Comparison of ENCODE assay signal across 1 cellular context in genomic region chr14:69580009-69580577, GRCh38.
TF ChIP-seq lines count a peak whose summit lies in the region.

No MANE protein-coding gene starts in this region.

TF ChIP-seq in HepG2, 621 proteins besides CTCF, POLR2A, EP300 and RAD21 (continued from another document and continues in another):
- TF ChIP-seq EHMT2 (IDR thresholded peaks at IDR 0.05; ENCODE audit: borderline replicate concordance, low read depth, low read length) (peak; percentile 35; the same call in 1 of the 2 replicates), ATF7 (IDR thresholded peaks at IDR 0.05) (peak; percentile 72), ATF7 (CRISPR knock-in tag; IDR thresholded peaks at IDR 0.05) (no peak), ZNF761 (CRISPR knock-in tag; conservative IDR thresholded peaks at IDR 0.05) (peak; percentile 85), BCL3 (CRISPR knock-in tag; IDR thresholded peaks at IDR 0.05) (no peak), ZNF670 (CRISPR knock-in tag; IDR thresholded peaks at IDR 0.05; ENCODE audit: borderline replicate concordance) (0 out of 2 replicates have a peak, but pooled peaks have one; percentile 35), SNAPC5 (CRISPR knock-in tag; IDR thresholded peaks at IDR 0.05; ENCODE audit: borderline replicate concordance) (no peak), AKAP8 (CRISPR knock-in tag; IDR thresholded peaks at IDR 0.05) (no peak), ATRX (CRISPR knock-in tag; IDR thresholded peaks at IDR 0.05; ENCODE audit: borderline replicate concordance) (no peak), THYN1 (CRISPR knock-in tag; IDR thresholded peaks at IDR 0.05; ENCODE audit: borderline replicate concordance, low read depth) (no peak), FOXA3 (CRISPR knock-in tag; IDR thresholded peaks at IDR 0.05) (peak; percentile 78), HOXD1 (CRISPR knock-in tag; IDR thresholded peaks at IDR 0.05) (peak; percentile 43; the same call in 1 of the 2 replicates), ZNF281 (CRISPR knock-in tag; IDR thresholded peaks at IDR 0.05; ENCODE audit: borderline replicate concordance) (peak; percentile 21; the same call in 1 of the 2 replicates), TCF7L2 (IDR thresholded peaks at IDR 0.05; ENCODE audit: low read depth, low read length) (no peak), ZNF883 (CRISPR knock-in tag; IDR thresholded peaks at IDR 0.05; ENCODE audit: not compliant biosample characterization) (no peak), XBP1 (CRISPR knock-in tag; IDR thresholded peaks at IDR 0.05) (no peak), ARNTL (CRISPR knock-in tag; IDR thresholded peaks at IDR 0.05) (no peak), ZNF564 (CRISPR knock-in tag; IDR thresholded peaks at IDR 0.05) (0 out of 2 replicates have a peak, but pooled peaks have one; percentile 29), ZBTB7B (CRISPR knock-in tag; IDR thresholded peaks at IDR 0.05) (0 out of 2 replicates have a peak, but pooled peaks have one; percentile 15), ZBED4 (CRISPR knock-in tag; IDR thresholded peaks at IDR 0.05; ENCODE audit: borderline replicate concordance) (peak; percentile 59; the same call in 1 of the 2 replicates), ZNF160 (CRISPR knock-in tag; IDR thresholded peaks at IDR 0.05) (no peak), ZMAT3 (CRISPR knock-in tag; conservative IDR thresholded peaks at IDR 0.05) (no peak), XRCC5 (optimal IDR thresholded peaks at IDR 0.05; ENCODE audit: low read length) (peak; percentile 98), KDM2A (CRISPR knock-in tag; IDR thresholded peaks at IDR 0.05; ENCODE audit: borderline replicate concordance, low read depth) (no peak), STAG1 (CRISPR knock-in tag; IDR thresholded peaks at IDR 0.05) (peak; percentile 69), ZNF547 (CRISPR knock-in tag; IDR thresholded peaks at IDR 0.05) (peak; percentile 39; the same call in 1 of the 2 replicates), BORCS8-MEF2B (CRISPR knock-in tag; IDR thresholded peaks at IDR 0.05) (no peak), KDM1A (CRISPR knock-in tag; IDR thresholded peaks at IDR 0.05) (no peak), CREM (IDR thresholded peaks at IDR 0.05) (peak; percentile 61; the same call in 1 of the 2 replicates), CREM (CRISPR knock-in tag; IDR thresholded peaks at IDR 0.05) (no peak), ADNP (CRISPR knock-in tag; IDR thresholded peaks at IDR 0.05) (no peak), PPARG (CRISPR knock-in tag; conservative IDR thresholded peaks at IDR 0.05) (peak; percentile 43; the same call in 1 of the 2 replicates), RFX1 (IDR thresholded peaks at IDR 0.05) (no peak)
- TF ChIP-seq, protein P1, sequence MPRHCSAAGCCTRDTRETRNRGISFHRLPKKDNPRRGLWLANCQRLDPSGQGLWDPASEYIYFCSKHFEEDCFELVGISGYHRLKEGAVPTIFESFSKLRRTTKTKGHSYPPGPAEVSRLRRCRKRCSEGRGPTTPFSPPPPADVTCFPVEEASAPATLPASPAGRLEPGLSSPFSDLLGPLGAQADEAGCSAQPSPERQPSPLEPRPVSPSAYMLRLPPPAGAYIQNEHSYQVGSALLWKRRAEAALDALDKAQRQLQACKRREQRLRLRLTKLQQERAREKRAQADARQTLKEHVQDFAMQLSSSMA (CRISPR knock-in tag; IDR thresholded peaks at IDR 0.05), result no peak
- TF ChIP-seq, protein P2, sequence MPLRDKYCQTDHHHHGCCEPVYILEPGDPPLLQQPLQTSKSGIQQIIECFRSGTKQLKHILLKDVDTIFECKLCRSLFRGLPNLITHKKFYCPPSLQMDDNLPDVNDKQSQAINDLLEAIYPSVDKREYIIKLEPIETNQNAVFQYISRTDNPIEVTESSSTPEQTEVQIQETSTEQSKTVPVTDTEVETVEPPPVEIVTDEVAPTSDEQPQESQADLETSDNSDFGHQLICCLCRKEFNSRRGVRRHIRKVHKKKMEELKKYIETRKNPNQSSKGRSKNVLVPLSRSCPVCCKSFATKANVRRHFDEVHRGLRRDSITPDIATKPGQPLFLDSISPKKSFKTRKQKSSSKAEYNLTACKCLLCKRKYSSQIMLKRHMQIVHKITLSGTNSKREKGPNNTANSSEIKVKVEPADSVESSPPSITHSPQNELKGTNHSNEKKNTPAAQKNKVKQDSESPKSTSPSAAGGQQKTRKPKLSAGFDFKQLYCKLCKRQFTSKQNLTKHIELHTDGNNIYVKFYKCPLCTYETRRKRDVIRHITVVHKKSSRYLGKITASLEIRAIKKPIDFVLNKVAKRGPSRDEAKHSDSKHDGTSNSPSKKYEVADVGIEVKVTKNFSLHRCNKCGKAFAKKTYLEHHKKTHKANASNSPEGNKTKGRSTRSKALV (CRISPR knock-in tag; IDR thresholded peaks at IDR 0.05), result no peak
- TF ChIP-seq, protein P3, sequence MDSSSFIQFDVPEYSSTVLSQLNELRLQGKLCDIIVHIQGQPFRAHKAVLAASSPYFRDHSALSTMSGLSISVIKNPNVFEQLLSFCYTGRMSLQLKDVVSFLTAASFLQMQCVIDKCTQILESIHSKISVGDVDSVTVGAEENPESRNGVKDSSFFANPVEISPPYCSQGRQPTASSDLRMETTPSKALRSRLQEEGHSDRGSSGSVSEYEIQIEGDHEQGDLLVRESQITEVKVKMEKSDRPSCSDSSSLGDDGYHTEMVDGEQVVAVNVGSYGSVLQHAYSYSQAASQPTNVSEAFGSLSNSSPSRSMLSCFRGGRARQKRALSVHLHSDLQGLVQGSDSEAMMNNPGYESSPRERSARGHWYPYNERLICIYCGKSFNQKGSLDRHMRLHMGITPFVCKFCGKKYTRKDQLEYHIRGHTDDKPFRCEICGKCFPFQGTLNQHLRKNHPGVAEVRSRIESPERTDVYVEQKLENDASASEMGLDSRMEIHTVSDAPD (CRISPR knock-in tag; IDR thresholded peaks at IDR 0.05), result no peak
- TF ChIP-seq, protein P4, sequence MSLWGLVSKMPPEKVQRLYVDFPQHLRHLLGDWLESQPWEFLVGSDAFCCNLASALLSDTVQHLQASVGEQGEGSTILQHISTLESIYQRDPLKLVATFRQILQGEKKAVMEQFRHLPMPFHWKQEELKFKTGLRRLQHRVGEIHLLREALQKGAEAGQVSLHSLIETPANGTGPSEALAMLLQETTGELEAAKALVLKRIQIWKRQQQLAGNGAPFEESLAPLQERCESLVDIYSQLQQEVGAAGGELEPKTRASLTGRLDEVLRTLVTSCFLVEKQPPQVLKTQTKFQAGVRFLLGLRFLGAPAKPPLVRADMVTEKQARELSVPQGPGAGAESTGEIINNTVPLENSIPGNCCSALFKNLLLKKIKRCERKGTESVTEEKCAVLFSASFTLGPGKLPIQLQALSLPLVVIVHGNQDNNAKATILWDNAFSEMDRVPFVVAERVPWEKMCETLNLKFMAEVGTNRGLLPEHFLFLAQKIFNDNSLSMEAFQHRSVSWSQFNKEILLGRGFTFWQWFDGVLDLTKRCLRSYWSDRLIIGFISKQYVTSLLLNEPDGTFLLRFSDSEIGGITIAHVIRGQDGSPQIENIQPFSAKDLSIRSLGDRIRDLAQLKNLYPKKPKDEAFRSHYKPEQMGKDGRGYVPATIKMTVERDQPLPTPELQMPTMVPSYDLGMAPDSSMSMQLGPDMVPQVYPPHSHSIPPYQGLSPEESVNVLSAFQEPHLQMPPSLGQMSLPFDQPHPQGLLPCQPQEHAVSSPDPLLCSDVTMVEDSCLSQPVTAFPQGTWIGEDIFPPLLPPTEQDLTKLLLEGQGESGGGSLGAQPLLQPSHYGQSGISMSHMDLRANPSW (CRISPR knock-in tag; IDR thresholded peaks at IDR 0.05; ENCODE audit: borderline replicate concordance), result no peak
- TF ChIP-seq, protein P5, sequence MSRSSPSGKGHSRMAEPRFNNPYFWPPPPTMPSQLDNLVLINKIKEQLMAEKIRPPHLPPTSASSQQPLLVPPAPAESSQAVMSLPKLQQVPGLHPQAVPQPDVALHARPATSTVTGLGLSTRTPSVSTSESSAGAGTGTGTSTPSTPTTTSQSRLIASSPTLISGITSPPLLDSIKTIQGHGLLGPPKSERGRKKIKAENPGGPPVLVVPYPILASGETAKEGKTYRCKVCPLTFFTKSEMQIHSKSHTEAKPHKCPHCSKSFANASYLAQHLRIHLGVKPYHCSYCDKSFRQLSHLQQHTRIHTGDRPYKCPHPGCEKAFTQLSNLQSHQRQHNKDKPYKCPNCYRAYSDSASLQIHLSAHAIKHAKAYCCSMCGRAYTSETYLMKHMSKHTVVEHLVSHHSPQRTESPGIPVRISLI (CRISPR knock-in tag; IDR thresholded peaks at IDR 0.05; ENCODE audit: borderline replicate concordance), result no peak
- TF ChIP-seq, protein P6, sequence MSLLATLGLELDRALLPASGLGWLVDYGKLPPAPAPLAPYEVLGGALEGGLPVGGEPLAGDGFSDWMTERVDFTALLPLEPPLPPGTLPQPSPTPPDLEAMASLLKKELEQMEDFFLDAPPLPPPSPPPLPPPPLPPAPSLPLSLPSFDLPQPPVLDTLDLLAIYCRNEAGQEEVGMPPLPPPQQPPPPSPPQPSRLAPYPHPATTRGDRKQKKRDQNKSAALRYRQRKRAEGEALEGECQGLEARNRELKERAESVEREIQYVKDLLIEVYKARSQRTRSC (CRISPR knock-in tag; IDR thresholded peaks at IDR 0.05; ENCODE audit: low read depth), result no peak
- TF ChIP-seq, protein P7, sequence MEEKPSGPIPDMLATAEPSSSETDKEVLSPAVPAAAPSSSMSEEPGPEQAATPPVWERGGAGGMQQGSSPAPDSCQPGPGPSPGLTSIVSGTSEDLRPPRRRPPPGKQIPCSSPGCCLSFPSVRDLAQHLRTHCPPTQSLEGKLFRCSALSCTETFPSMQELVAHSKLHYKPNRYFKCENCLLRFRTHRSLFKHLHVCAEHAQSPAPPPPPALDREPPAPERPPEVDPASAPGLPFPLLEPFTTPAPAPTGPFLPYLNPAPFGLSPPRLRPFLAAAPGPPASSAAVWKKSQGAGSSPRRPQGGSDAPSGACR (CRISPR knock-in tag; IDR thresholded peaks at IDR 0.05), result 0 out of 2 replicates have a peak, but pooled peaks have one; percentile 52
